6 cellular contexts compared by ENCODE assay signal in the genomic region with DNA sequence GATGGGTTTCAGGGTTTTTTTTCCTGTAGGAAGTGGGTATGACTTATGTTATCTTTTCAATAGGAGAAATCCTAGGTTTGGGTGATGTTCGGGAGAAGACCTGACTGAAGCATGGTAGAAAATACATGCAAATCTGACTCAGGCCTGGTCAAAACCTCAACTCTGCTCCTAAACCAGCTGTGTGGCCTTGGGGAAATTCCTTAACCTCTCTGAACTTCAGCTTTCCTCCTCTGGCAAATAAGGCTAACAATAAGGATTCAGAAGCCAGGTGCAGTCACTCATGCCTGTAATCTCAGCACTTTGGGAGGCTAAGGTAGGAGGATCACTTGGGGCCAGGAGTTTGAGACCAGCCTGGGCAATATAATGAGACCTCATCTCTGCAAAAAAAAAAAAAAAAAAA.
"Had no signal": no experiment of that assay in that cellular context is flagged by ENCODE, and none has a peak within 500 bp of the region (broad histone marks: within the 10 kb centered on the region; RNA-seq: fewer than 3 reads in every experiment).

No MANE protein-coding gene starts in this region.

- FAIRE-seq: HepG2, HTR-8/SVneo had no signal

- ATAC-seq: HepG2 had no signal

- DNase-seq: IMR-90, KBM-7, KG1 had no signal

- H3K27ac ChIP-seq: HL-60 had no signal
